In genomic region chr2:100953406-100954043, GRCh38 we compare ENCODE assay signal across 33 cellular contexts. TPM values are rescaled to one million over a fixed set of nuclear protein-coding genes. Genes with fewer than 3 reads are reported as not detected.
A peak's percentile ranks its signal among the peaks of the same experiment; 100 is the strongest.
DNase-seq lines count a peak whose midpoint lies in the region; ATAC-seq lines count a peak whose summit lies in the region.
"Had no signal": no experiment of that assay in that cellular context is flagged by ENCODE, and none has a peak within 500 bp of the region (broad histone marks: within the 10 kb centered on the region; RNA-seq: fewer than 3 reads in every experiment).

No MANE protein-coding gene starts in this region.

- POLR2A ChIA-PET in activated naive CD8-positive, alpha-beta T cell treated with anti-CD3 and anti-CD28 coated beads, Interleukin-2, amount 10 ng/mL, durations not matched to agents 7 days and 5 days (lab: Charles Lee), result no interaction called here

- peaks cover 19% of the 10 kb centered on the region for H3K4me1 Mint-ChIP-seq in activated naive CD8-positive, alpha-beta T cell treated with anti-CD3 and anti-CD28 coated beads, Interleukin-2, amount 10 ng/mL, durations not matched to agents 7 days and 5 days
- H3K4me1 Mint-ChIP-seq: IgD-negative memory B cell; stimulated activated effector memory CD8-positive, alpha-beta T cell treated with anti-CD3 and anti-CD28 coated beads, Interleukin-12 subunit alpha, Interleukin-12 subunit beta, amount 100 ng/mL, for 72 hours had no signal

- H3K27ac Mint-ChIP-seq in activated naive CD4-positive, alpha-beta T cell treated with anti-CD3 and anti-CD28 coated beads, Interleukin-2, amount 50 U/mL, for 72 hours, result peak overlapping the region in 1 of 2 donors; percentile 95
- H3K27ac Mint-ChIP-seq in activated naive CD8-positive, alpha-beta T cell treated with anti-CD3 and anti-CD28 coated beads, Interleukin-2, amount 10 ng/mL, durations not matched to agents 7 days and 5 days, result peak overlapping the region; percentile 34
- H3K27ac Mint-ChIP-seq: activated T-helper 2 cell treated with anti-CD3 and anti-CD28 coated beads, Interferon-gamma antibody, Interleukin-2, Interleukin-4, amounts not matched to agents 10 μg/mL and 5 μg/mL and 100 μg/mL, durations not matched to agents 14 hours and 24 hours and 36 hours; brain; stimulated activated effector memory CD8-positive, alpha-beta T cell treated with anti-CD3 and anti-CD28 coated beads, Interleukin-12 subunit alpha, Interleukin-12 subunit beta, amount 100 ng/mL, for 72 hours; T-helper 2 cell treated with Interferon-gamma antibody and Interleukin-4, amounts not matched to agents 5 μg/mL and 100 μg/mL, for 36 hours had no signal

- H3K4me3 Mint-ChIP-seq in activated naive CD8-positive, alpha-beta T cell treated with anti-CD3 and anti-CD28 coated beads, Interleukin-2, amount 10 ng/mL, durations not matched to agents 7 days and 5 days, result peak overlapping the region; percentile 17
- H3K4me3 Mint-ChIP-seq: brain; IgD-negative memory B cell; stimulated activated effector memory CD8-positive, alpha-beta T cell treated with anti-CD3 and anti-CD28 coated beads, Interleukin-12 subunit alpha, Interleukin-12 subunit beta, amount 100 ng/mL, for 72 hours; T-helper 2 cell treated with Interferon-gamma antibody and Interleukin-4, amounts not matched to agents 5 μg/mL and 100 μg/mL, for 36 hours had no signal

- H3K36me3 Mint-ChIP-seq in activated naive CD4-positive, alpha-beta T cell treated with anti-CD3 and anti-CD28 coated beads, Interleukin-2, amount 50 U/mL, for 72 hours, result peaks cover 0 to 37% of the 10 kb centered on the region in 2 donors
- no peaks in the 10 kb centered on the region for H3K36me3 Mint-ChIP-seq in activated naive CD8-positive, alpha-beta T cell treated with anti-CD3 and anti-CD28 coated beads, Interleukin-2, amount 10 ng/mL, durations not matched to agents 7 days and 5 days
- H3K36me3 Mint-ChIP-seq: IgD-negative memory B cell; stimulated activated effector memory CD8-positive, alpha-beta T cell treated with anti-CD3 and anti-CD28 coated beads, Interleukin-12 subunit alpha, Interleukin-12 subunit beta, amount 100 ng/mL, for 72 hours had no signal

- H3K27me3 Mint-ChIP-seq in activated naive CD8-positive, alpha-beta T cell treated with anti-CD3 and anti-CD28 coated beads, Interleukin-2, amount 10 ng/mL, durations not matched to agents 7 days and 5 days, result no peaks in the 10 kb centered on the region
- H3K27me3 Mint-ChIP-seq: brain had no signal

- ATAC-seq in activated naive CD4-positive, alpha-beta T cell treated with anti-CD3 and anti-CD28 coated beads, Interleukin-2, amount 50 U/mL, for 72 hours, result peak; percentile 63 to 70
- ATAC-seq in activated naive CD8-positive, alpha-beta T cell treated with anti-CD3 and anti-CD28 coated beads, Interleukin-2, amount 10 ng/mL, durations not matched to agents 7 days and 5 days (ENCODE audit: low read depth), result peak; percentile 77
- no peak for ATAC-seq in HG03139 (IDR thresholded peaks at IDR 0.05; ENCODE audit: unreplicated experiment)
- ATAC-seq: left lobe of liver; stimulated activated effector memory CD8-positive, alpha-beta T cell treated with anti-CD3 and anti-CD28 coated beads, Interleukin-12 subunit alpha, Interleukin-12 subunit beta, amount 100 ng/mL, for 72 hours had no signal

- H3K9me3 Mint-ChIP-seq in activated naive CD4-positive, alpha-beta T cell treated with anti-CD3 and anti-CD28 coated beads, Interleukin-2, amount 50 U/mL, for 72 hours, result peaks cover 0 to 13% of the 10 kb centered on the region in 2 donors
- no peaks in the 10 kb centered on the region for H3K9me3 Mint-ChIP-seq in activated naive CD8-positive, alpha-beta T cell treated with anti-CD3 and anti-CD28 coated beads, Interleukin-2, amount 10 ng/mL, durations not matched to agents 7 days and 5 days
- H3K9me3 Mint-ChIP-seq: activated T-helper 2 cell treated with anti-CD3 and anti-CD28 coated beads, Interferon-gamma antibody, Interleukin-2, Interleukin-4, amounts not matched to agents 10 μg/mL and 5 μg/mL and 100 μg/mL, durations not matched to agents 14 hours and 24 hours and 36 hours; stimulated activated effector memory CD8-positive, alpha-beta T cell treated with anti-CD3 and anti-CD28 coated beads, Interleukin-12 subunit alpha, Interleukin-12 subunit beta, amount 100 ng/mL, for 72 hours; T-helper 2 cell treated with Interferon-gamma antibody and Interleukin-4, amounts not matched to agents 5 μg/mL and 100 μg/mL, for 36 hours had no signal

- no peak overlapping the region for H3K4me3 ChIP-seq in Jurkat, Clone E6-1 (ENCODE audit: low read length)
- H3K4me3 ChIP-seq: dorsolateral prefrontal cortex, esophagus muscularis mucosa, Peyer's patch, prostate gland, sigmoid colon, suprapubic skin, upper lobe of left lung had no signal

- peak in 1 of 2 donors; percentile 51 for DNase-seq in activated naive CD4-positive, alpha-beta T cell treated with anti-CD3 and anti-CD28 coated beads, Interleukin-2, amount 50 U/mL, for 72 hours (ENCODE audit: low spot score in 2 of 2)
- no peak for DNase-seq in activated naive CD4-positive, alpha-beta T cell treated with anti-CD3 and anti-CD28 coated beads, Interleukin-2, amount 50 U/mL, for 16 hours
- DNase-seq in Jurkat, Clone E6-1 (ENCODE audit: low read depth, low spot score), result peak; percentile 75
- peak; percentile 34 for DNase-seq in activated naive CD8-positive, alpha-beta T cell treated with anti-CD3 and anti-CD28 coated beads, Interleukin-2, amount 10 ng/mL, durations not matched to agents 7 days and 5 days
- peak; percentile 25 for DNase-seq in stimulated activated CD8-positive, alpha-beta memory T cell treated with anti-CD3 and anti-CD28 coated beads, Interleukin-4, amount 100 ng/mL, for 48 hours
- no peak for DNase-seq in NCI-H2029 treated with DMSO at 0.1 percent for 48 hours (lab: John Stamatoyannopoulos, UW)
- DNase-seq: activated CD4-positive, alpha-beta T cell treated with anti-CD3 and anti-CD28 coated beads for 1 hour; C1 segment of cervical spinal cord; Caco-2; foreskin fibroblast; GDM1; HCEC 1CT; head of caudate nucleus; mesenchymal stem cell; NCI-H146; NCI-H446 treated with DMSO at 0.1 percent for 48 hours; NCI-H774; Peyer's patch; SHP77; stimulated activated CD4-positive, alpha-beta T cell treated with anti-CD3 and anti-CD28 coated beads, Interleukin-4, amount 100 ng/mL, for 4 hours; upper lobe of left lung had no signal

RNA-seq across cellular contexts. Expression of gene RPL31, which starts 48.6 kb away (rescaled TPM):
- 1,000 to 10,000 TPM; 1,392 to 1,582 TPM for total RNA-seq in activated naive CD4-positive, alpha-beta T cell treated with anti-CD3 and anti-CD28 coated beads, Interleukin-2, amount 50 U/mL, for 72 hours
- 4,714 TPM for polyA plus RNA-seq in Jurkat, Clone E6-1 (2012; ENCODE audit: insufficient read depth, insufficient read length)
- total RNA-seq in activated naive CD8-positive, alpha-beta T cell treated with anti-CD3 and anti-CD28 coated beads, Interleukin-2, amount 10 ng/mL, durations not matched to agents 7 days and 5 days, result 1,000 to 10,000 TPM; 1,575 to 1,632 TPM

Comparison
In these comparisons a context has a peak if more than half of its experiments do, and no peak if none do; other contexts are left out.
1. DNase-seq: peak in Jurkat, Clone E6-1 (single experiment), activated naive CD8-positive, alpha-beta T cell treated with anti-CD3 and anti-CD28 coated beads, Interleukin-2, amount 10 ng/mL, durations not matched to agents 7 days and 5 days (single experiment) and stimulated activated CD8-positive, alpha-beta memory T cell treated with anti-CD3 and anti-CD28 coated beads, Interleukin-4, amount 100 ng/mL, for 48 hours (single experiment); none in activated naive CD4-positive, alpha-beta T cell treated with anti-CD3 and anti-CD28 coated beads, Interleukin-2, amount 50 U/mL, for 16 hours (single experiment) and NCI-H2029 treated with DMSO at 0.1 percent for 48 hours (single experiment).